ENCODE assay signal across 8 cellular contexts in the genomic region with DNA sequence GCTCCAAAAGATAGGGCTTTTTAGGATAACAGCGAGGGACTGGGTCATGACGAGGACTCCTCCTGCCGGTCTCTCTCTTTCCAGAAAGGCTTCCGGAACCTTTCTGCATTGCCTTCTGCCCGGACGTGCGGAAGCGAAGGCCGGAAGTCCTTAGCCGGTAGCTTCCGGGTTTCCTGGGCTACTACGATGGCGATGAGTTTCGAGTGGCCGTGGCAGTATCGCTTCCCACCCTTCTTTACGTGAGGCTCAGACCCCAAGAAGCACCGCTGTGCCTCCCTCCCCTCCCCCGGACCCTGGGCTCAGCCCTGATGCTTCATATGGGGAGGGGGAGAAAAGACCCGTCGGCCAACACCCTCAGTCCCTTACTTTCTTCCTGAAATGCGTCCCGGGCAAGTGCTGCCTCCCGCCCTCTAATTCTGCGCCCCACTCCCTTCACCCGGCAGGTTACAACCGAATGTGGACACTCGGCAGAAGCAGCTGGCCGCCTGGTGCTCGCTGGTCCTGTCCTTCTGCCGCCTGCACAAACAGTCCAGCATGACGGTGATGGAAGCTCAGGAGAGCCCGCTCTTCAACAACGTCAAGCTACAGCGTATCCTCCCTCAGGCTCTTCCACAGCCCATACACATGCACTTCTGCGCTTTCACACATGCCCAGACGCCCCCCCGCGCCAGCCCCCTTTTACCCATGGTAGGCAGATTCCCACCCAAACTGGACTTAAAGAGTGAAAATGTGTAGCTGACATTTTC. TPM values are rescaled to one million over a fixed set of nuclear protein-coding genes. Genes with fewer than 3 reads are reported as not detected.
DNase-seq lines count a peak whose midpoint lies in the region; ATAC-seq and TF ChIP-seq lines count a peak whose summit lies in the region.

TSS of gene VPS25 (plus strand) at position 160 of the 746 bp plus-strand sequence. CDS start at position 187, 27 bp downstream.

- no peaks in the 10 kb centered on the region for H3K9me3 ChIP-seq in liver (ENCODE audit: control insufficient read depth in 4 of 4, low read length in 3 of 4)

- peaks cover under 1 to 28% (median 13%) of the 10 kb centered on the region in 4 donors for H3K36me3 ChIP-seq in liver (ENCODE audit: control insufficient read depth in 4 of 4, insufficient read depth in 3 of 4, low read depth in 1 of 4, low read length in 3 of 4)

- 1% methylated on average over 39 of the region's 39 CpGs for WGBS in liver

- H3K4me3 ChIP-seq in GM12875 (ENCODE audit: low read depth, low read length) = peak within 1 kb of the TSS; percentile 71
- H3K4me3 ChIP-seq in liver (ENCODE audit: low read depth in 1 of 3, low read length in 3 of 3) = peak within 1 kb of the TSS; percentile 73 to 95 (median 94)

- peak within 1 kb of the TSS; percentile 76 to 91 for H3K9ac ChIP-seq in liver (ENCODE audit: low read depth in 1 of 2, low read length in 2 of 2)

- peak; percentile 46 to 64 for TF ChIP-seq RAD21 in liver (IDR thresholded peaks at IDR 0.05)

- peak within 1 kb of the TSS; percentile 65 to 75 for H3K27ac ChIP-seq in liver (ENCODE audit: low read depth in 1 of 2, low read length in 2 of 2)

- no peaks in the 10 kb centered on the region for H3K27me3 ChIP-seq in liver (ENCODE audit: control insufficient read depth in 4 of 4, insufficient read depth in 4 of 4, low read length in 3 of 4)

- H3K4me1 ChIP-seq in liver (ENCODE audit: control insufficient read depth in 4 of 4, insufficient read depth in 4 of 4, low read length in 3 of 4) = peaks cover 0 to 14% (median 10%) of the 10 kb centered on the region in 4 donors

- ATAC-seq in HG03354 (IDR thresholded peaks at IDR 0.05; ENCODE audit: poor library complexity, severe bottlenecking, unreplicated experiment) = peak; percentile 76
- ATAC-seq in GM18858 (IDR thresholded peaks at IDR 0.05; ENCODE audit: unreplicated experiment) = no peak

- DNase-seq in NCI-H748 (lab: John Stamatoyannopoulos, UW; ENCODE audit: unreplicated experiment) (peak; percentile 86), dermis microvascular lymphatic vessel endothelial cell (ENCODE audit: low read depth in 2 of 2) (peak; percentile 52 to 64)
- DNase-seq in activated CD4-positive, alpha-beta T cell treated with anti-CD3 and anti-CD28 coated beads, Interleukin-2, amount 50 U/mL, for 24 hours (ENCODE audit: low read depth in 1 of 2, low spot score in 1 of 2) = peak; percentile 56 to 76
- DNase-seq in stimulated activated CD4-positive, alpha-beta T cell treated with anti-CD3 and anti-CD28 coated beads, Interleukin-4, amount 100 ng/mL, for 1 hour = peak; percentile 73

- TF ChIP-seq CTCF in GM12875 (IDR thresholded peaks at IDR 0.05; ENCODE audit: borderline replicate concordance, insufficient read depth, low read depth, low read length) (no peak), liver (IDR thresholded peaks at IDR 0.05; ENCODE audit: low read depth, low read length, missing input control) (no peak)

TF ChIP-seq in liver, 16 proteins besides CTCF, POLR2A, EP300 and RAD21:
- TF ChIP-seq EGR1 (IDR thresholded peaks at IDR 0.05; ENCODE audit: low read depth in 2 of 2) (peak; percentile 90 to 94), GABPA (IDR thresholded peaks at IDR 0.05 in 1 of 2, conservative IDR thresholded peaks at IDR 0.05 in 1 of 2) (peak; percentile 96 to 98), YY1 (IDR thresholded peaks at IDR 0.05) (peak; percentile 73), HNF4G (IDR thresholded peaks at IDR 0.05) (no peak), FOXA2 (IDR thresholded peaks at IDR 0.05) (no peak), FOXA1 (IDR thresholded peaks at IDR 0.05) (no peak), JUND (IDR thresholded peaks at IDR 0.05) (no peak), ZBTB33 (IDR thresholded peaks at IDR 0.05) (no peak), RXRA (IDR thresholded peaks at IDR 0.05) (peak; percentile 24 to 60), SP1 (IDR thresholded peaks at IDR 0.05) (peak; percentile 49), TAF1 (conservative IDR thresholded peaks at IDR 0.05) (no peak), HNF4A (conservative IDR thresholded peaks at IDR 0.05) (peak in 1 of 2 donors; percentile 13), NR2F2 (IDR thresholded peaks at IDR 0.05) (peak; percentile 4)
- TF ChIP-seq, protein P1, sequence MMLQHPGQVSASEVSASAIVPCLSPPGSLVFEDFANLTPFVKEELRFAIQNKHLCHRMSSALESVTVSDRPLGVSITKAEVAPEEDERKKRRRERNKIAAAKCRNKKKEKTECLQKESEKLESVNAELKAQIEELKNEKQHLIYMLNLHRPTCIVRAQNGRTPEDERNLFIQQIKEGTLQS (IDR thresholded peaks at IDR 0.05) = no peak
- TF ChIP-seq, protein P2, sequence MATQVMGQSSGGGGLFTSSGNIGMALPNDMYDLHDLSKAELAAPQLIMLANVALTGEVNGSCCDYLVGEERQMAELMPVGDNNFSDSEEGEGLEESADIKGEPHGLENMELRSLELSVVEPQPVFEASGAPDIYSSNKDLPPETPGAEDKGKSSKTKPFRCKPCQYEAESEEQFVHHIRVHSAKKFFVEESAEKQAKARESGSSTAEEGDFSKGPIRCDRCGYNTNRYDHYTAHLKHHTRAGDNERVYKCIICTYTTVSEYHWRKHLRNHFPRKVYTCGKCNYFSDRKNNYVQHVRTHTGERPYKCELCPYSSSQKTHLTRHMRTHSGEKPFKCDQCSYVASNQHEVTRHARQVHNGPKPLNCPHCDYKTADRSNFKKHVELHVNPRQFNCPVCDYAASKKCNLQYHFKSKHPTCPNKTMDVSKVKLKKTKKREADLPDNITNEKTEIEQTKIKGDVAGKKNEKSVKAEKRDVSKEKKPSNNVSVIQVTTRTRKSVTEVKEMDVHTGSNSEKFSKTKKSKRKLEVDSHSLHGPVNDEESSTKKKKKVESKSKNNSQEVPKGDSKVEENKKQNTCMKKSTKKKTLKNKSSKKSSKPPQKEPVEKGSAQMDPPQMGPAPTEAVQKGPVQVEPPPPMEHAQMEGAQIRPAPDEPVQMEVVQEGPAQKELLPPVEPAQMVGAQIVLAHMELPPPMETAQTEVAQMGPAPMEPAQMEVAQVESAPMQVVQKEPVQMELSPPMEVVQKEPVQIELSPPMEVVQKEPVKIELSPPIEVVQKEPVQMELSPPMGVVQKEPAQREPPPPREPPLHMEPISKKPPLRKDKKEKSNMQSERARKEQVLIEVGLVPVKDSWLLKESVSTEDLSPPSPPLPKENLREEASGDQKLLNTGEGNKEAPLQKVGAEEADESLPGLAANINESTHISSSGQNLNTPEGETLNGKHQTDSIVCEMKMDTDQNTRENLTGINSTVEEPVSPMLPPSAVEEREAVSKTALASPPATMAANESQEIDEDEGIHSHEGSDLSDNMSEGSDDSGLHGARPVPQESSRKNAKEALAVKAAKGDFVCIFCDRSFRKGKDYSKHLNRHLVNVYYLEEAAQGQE (IDR thresholded peaks at IDR 0.05) = peak; percentile 61
- TF ChIP-seq, protein P3, sequence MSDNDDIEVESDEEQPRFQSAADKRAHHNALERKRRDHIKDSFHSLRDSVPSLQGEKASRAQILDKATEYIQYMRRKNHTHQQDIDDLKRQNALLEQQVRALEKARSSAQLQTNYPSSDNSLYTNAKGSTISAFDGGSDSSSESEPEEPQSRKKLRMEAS (IDR thresholded peaks at IDR 0.05) = peak; percentile 88

RNA-seq across cellular contexts. Expression of gene VPS25, which starts in this region (rescaled TPM):
- total RNA-seq in dermis microvascular lymphatic vessel endothelial cell = 39.2 and 48.3 TPM in 2 replicates
- 10 to 100 TPM; 40.9 to 43.0 TPM for total RNA-seq in liver
- polyA plus RNA-seq in liver = 10 to 100 TPM; 58.9 to 65.7 TPM
